2 cellular contexts compared by ENCODE assay signal in genomic region chr15:59662260-59662659, GRCh38.
TF ChIP-seq lines count a peak whose summit lies in the region.

No MANE protein-coding gene starts in this region.

TF ChIP-seq in A549, 52 proteins besides CTCF, POLR2A, EP300 and RAD21:
- TF ChIP-seq KDM1A (IDR thresholded peaks at IDR 0.05; ENCODE audit: low read depth) (no peak), HEYL (CRISPR knock-in tag; IDR thresholded peaks at IDR 0.05) (no peak), FOXS1 (CRISPR knock-in tag; IDR thresholded peaks at IDR 0.05) (no peak), KDM5A (IDR thresholded peaks at IDR 0.05) (no peak), CBX8 (IDR thresholded peaks at IDR 0.05) (no peak), SREBF2 (IDR thresholded peaks at IDR 0.05) (no peak), RFX5 (IDR thresholded peaks at IDR 0.05) (no peak), RARB (CRISPR knock-in tag; IDR thresholded peaks at IDR 0.05) (no peak), CHD4 (IDR thresholded peaks at IDR 0.05; ENCODE audit: borderline replicate concordance) (no peak), SMC3 (IDR thresholded peaks at IDR 0.05) (no peak), MAFK (IDR thresholded peaks at IDR 0.05; ENCODE audit: partially characterized antibody) (no peak), ZFP36 (IDR thresholded peaks at IDR 0.05; ENCODE audit: borderline replicate concordance, partially characterized antibody) (no peak), CEBPB (IDR thresholded peaks at IDR 0.05) (no peak), RNF2 (IDR thresholded peaks at IDR 0.05; ENCODE audit: borderline replicate concordance, low read depth) (no peak)
- TF ChIP-seq, protein P1, sequence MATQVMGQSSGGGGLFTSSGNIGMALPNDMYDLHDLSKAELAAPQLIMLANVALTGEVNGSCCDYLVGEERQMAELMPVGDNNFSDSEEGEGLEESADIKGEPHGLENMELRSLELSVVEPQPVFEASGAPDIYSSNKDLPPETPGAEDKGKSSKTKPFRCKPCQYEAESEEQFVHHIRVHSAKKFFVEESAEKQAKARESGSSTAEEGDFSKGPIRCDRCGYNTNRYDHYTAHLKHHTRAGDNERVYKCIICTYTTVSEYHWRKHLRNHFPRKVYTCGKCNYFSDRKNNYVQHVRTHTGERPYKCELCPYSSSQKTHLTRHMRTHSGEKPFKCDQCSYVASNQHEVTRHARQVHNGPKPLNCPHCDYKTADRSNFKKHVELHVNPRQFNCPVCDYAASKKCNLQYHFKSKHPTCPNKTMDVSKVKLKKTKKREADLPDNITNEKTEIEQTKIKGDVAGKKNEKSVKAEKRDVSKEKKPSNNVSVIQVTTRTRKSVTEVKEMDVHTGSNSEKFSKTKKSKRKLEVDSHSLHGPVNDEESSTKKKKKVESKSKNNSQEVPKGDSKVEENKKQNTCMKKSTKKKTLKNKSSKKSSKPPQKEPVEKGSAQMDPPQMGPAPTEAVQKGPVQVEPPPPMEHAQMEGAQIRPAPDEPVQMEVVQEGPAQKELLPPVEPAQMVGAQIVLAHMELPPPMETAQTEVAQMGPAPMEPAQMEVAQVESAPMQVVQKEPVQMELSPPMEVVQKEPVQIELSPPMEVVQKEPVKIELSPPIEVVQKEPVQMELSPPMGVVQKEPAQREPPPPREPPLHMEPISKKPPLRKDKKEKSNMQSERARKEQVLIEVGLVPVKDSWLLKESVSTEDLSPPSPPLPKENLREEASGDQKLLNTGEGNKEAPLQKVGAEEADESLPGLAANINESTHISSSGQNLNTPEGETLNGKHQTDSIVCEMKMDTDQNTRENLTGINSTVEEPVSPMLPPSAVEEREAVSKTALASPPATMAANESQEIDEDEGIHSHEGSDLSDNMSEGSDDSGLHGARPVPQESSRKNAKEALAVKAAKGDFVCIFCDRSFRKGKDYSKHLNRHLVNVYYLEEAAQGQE (IDR thresholded peaks at IDR 0.05): no peak
- TF ChIP-seq, protein P2, sequence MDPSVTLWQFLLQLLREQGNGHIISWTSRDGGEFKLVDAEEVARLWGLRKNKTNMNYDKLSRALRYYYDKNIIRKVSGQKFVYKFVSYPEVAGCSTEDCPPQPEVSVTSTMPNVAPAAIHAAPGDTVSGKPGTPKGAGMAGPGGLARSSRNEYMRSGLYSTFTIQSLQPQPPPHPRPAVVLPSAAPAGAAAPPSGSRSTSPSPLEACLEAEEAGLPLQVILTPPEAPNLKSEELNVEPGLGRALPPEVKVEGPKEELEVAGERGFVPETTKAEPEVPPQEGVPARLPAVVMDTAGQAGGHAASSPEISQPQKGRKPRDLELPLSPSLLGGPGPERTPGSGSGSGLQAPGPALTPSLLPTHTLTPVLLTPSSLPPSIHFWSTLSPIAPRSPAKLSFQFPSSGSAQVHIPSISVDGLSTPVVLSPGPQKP (IDR thresholded peaks at IDR 0.05; ENCODE audit: low read depth, low read length): no peak
TF ChIP-seq in A549: peak in this region for 0.

TF ChIP-seq in GM12878, 131 proteins besides CTCF, POLR2A, EP300 and RAD21:
- TF ChIP-seq RELA (IDR thresholded peaks at IDR 0.05; ENCODE audit: borderline replicate concordance, partially characterized antibody) (no peak), NFYA (IDR thresholded peaks at IDR 0.05; ENCODE audit: borderline replicate concordance, low read depth, low read length) (no peak), RUNX3 (IDR thresholded peaks at IDR 0.05; ENCODE audit: low read length) (no peak), ETV6 (conservative IDR thresholded peaks at IDR 0.05 in 1 of 2, IDR thresholded peaks at IDR 0.05 in 1 of 2; ENCODE audit: borderline replicate concordance in 1 of 2, low read depth in 1 of 2) (no peak)
